Comparison of ENCODE assay signal across 22 cellular contexts in the genomic region with DNA sequence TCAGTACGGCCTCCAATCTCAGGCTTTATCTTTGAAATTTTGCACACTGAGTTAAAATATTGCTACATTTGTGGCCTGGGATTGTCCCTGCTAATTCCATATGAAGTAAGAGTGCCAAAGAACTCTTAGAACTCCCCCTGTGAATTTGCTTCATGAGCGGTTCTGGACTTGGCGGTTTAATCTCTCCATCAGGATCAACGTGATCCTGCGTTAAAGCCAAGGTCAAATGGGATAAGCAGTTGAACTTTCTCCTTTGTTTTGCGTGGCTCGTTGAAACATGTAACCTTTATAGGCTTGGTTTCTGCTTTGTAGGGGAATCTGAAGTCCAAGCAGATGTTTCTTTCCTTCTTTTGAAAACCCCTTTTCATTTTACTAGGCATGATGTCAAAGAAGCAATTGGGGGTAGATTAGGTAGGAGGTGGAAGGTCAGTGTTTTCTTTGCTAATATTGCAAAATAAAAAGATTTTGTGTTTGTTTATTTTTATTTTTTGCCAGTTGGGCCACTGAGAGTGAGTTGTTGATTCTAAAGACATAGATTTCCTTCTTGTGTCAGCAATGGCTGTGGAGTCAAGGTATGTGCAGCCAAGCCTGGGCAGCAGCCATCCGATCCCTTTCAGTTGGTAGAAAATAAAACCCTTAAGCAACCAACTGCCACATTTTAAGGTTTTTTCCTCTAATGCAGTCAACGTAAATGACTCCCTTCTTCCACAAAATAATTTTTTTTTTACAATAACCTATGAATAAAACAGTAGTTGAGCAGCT.
DNase-seq lines count a peak whose midpoint lies in the region; ATAC-seq, FAIRE-seq and TF ChIP-seq lines count a peak whose summit lies in the region.
"Had no signal": no experiment of that assay in that cellular context is flagged by ENCODE, and none has a peak within 500 bp of the region (broad histone marks: within the 10 kb centered on the region; RNA-seq: fewer than 3 reads in every experiment).

No MANE protein-coding gene starts in this region.

- no peaks in the 10 kb centered on the region for H3K4me1 ChIP-seq in right atrium auricular region
- H3K4me1 ChIP-seq in parathyroid adenoma: peaks cover 26% of the 10 kb centered on the region
- H3K4me1 ChIP-seq in pancreas: peaks cover 8 to 18% (median 14%) of the 10 kb centered on the region in 3 donors
- H3K4me1 ChIP-seq: BLaER1 treated with 17β-estradiol and CSF1 and Interleukin-3, amounts not matched to agents 10 nM and 100 nM; Peyer's patch had no signal

- peak overlapping the region; percentile 79 for H2AFZ ChIP-seq in parathyroid adenoma

- peak; percentile 93 for ATAC-seq in Right ventricle myocardium superior (ENCODE audit: poor library complexity)
- ATAC-seq in GM21423 (IDR thresholded peaks at IDR 0.05; ENCODE audit: unreplicated experiment): no peak
- ATAC-seq in pancreas: no peak

- 59 to 72% methylated on average over 9 of the region's 9 CpGs for WGBS in pancreas, 2 donors

- H3K9me3 ChIP-seq in right atrium auricular region (no peaks in the 10 kb centered on the region), parathyroid adenoma (ENCODE audit: control insufficient read depth, low read length) (no peaks in the 10 kb centered on the region), pancreas (no peaks in the 10 kb centered on the region)
- H3K9me3 ChIP-seq: BLaER1 treated with 17β-estradiol and CSF1 and Interleukin-3, amounts not matched to agents 10 nM and 100 nM; SK-N-SH had no signal

- H3K4me3 ChIP-seq in right atrium auricular region: no peak overlapping the region
- H3K4me3 ChIP-seq in parathyroid adenoma (ENCODE audit: low read depth, low read length): no peak overlapping the region
- no peak overlapping the region for H3K4me3 ChIP-seq in pancreas
- H3K4me3 ChIP-seq: BLaER1 treated with 17β-estradiol and CSF1 and Interleukin-3, amounts not matched to agents 10 nM and 100 nM; Peyer's patch had no signal

- no peaks in the 10 kb centered on the region for H3K79me2 ChIP-seq in parathyroid adenoma

- no peak for TF ChIP-seq CTCF in right atrium auricular region (IDR thresholded peaks at IDR 0.05)
- no peak for TF ChIP-seq CTCF in parathyroid adenoma (IDR thresholded peaks at IDR 0.05)
- no peak for TF ChIP-seq CTCF in pancreas (IDR thresholded peaks at IDR 0.05)

- no peak overlapping the region for H3K4me2 ChIP-seq in parathyroid adenoma (ENCODE audit: low read length)
- H3K4me2 ChIP-seq: BLaER1 treated with 17β-estradiol and CSF1 and Interleukin-3, amounts not matched to agents 10 nM and 100 nM; SK-N-SH had no signal

- intact Hi-C loops in Right ventricle myocardium superior (cut with DNase I) (no loop called here), pancreas (cut with DNase I) (no loop called here)

- H3K9ac ChIP-seq in parathyroid adenoma: no peak overlapping the region
- H3K9ac ChIP-seq: BLaER1 treated with 17β-estradiol and CSF1 and Interleukin-3, amounts not matched to agents 10 nM and 100 nM; SK-N-SH had no signal

- no peak for FAIRE-seq in pancreas (lab: Jason Lieb, UNC)
- FAIRE-seq: A204.1, D721Med, GM19239 had no signal

- H3K27me3 ChIP-seq in right atrium auricular region: no peaks in the 10 kb centered on the region
- no peaks in the 10 kb centered on the region for H3K27me3 ChIP-seq in parathyroid adenoma (ENCODE audit: control insufficient read depth, insufficient read depth, low read length)
- no peaks in the 10 kb centered on the region for H3K27me3 ChIP-seq in pancreas
- H3K27me3 ChIP-seq: BLaER1 treated with 17β-estradiol and CSF1 and Interleukin-3, amounts not matched to agents 10 nM and 100 nM; Peyer's patch had no signal

- H3K36me3 ChIP-seq in right atrium auricular region: no peaks in the 10 kb centered on the region
- no peaks in the 10 kb centered on the region for H3K36me3 ChIP-seq in parathyroid adenoma (ENCODE audit: control insufficient read depth, insufficient read depth, low read length)
- no peaks in the 10 kb centered on the region for H3K36me3 ChIP-seq in pancreas
- H3K36me3 ChIP-seq: BLaER1 treated with 17β-estradiol and CSF1 and Interleukin-3, amounts not matched to agents 10 nM and 100 nM; Peyer's patch had no signal

- H3K27ac ChIP-seq in right atrium auricular region (no peak overlapping the region), parathyroid adenoma (peak overlapping the region; percentile 66), pancreas (no peak overlapping the region)
- H3K27ac ChIP-seq: BLaER1 treated with 17β-estradiol and CSF1 and Interleukin-3, amounts not matched to agents 10 nM and 100 nM; Peyer's patch had no signal

- DNase-seq in Right ventricle myocardium superior: no peak
- DNase-seq in right atrium auricular region (ENCODE audit: low spot score): no peak
- peak; percentile 17 for DNase-seq in fibroblast of gingiva (ENCODE audit: low read depth)
- DNase-seq in midbrain (lab: John Stamatoyannopoulos, UW): no peak
- no peak for DNase-seq in pancreas
- DNase-seq: AML-193; CD4-positive, alpha-beta T cell; H7; NCI-H1105 treated with DMSO at 0.1 percent for 48 hours; NCI-H146; NCI-H1930; NCI-H2107; NCI-H446; NCI-H524 treated with DMSO at 0.1 percent for 48 hours; Peyer's patch; SK-N-SH had no signal
